Comparison of ENCODE assay signal across 8 cellular contexts in the genomic region with DNA sequence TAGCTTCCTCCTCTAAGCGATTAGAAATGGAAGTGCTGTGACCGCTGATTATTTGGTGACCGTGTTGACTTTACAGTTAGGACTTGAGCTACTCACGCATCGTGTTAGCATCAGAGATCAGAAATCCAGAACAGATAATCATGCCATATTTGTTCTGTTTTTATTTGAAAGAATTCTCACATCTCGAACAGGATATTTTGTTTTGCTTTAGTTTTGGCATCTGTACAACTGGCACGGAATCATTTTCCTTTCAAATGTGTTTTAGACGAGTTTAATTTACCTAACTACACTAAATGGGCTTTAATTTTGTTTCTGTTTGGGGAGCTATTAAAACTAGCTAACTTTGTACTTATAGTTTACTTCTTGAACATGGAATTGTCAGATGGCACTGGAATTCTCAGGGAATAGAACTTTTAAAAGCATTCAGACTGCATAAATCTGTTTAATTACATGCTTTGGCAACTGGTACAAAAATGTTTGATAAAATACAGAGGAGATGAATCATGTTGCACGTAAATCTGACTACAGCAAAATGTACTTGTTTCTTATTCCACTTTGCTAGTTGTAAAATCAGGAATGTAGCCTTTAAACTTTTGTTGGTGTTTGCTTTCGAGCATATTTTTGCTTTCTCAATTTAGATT. TPM values are rescaled to one million over a fixed set of nuclear protein-coding genes. Genes with fewer than 3 reads are reported as not detected.
DNase-seq lines count a peak whose midpoint lies in the region; ATAC-seq and TF ChIP-seq lines count a peak whose summit lies in the region.

No MANE protein-coding gene starts in this region.

- H3K36me3 ChIP-seq in ascending aorta (no peaks in the 10 kb centered on the region), tibial nerve (no peaks in the 10 kb centered on the region)

- DNase-seq in AG04450 (ENCODE audit: low read depth, low spot score) (no peak), HFF-Myc (ENCODE audit: extremely low read depth, low read depth) (no peak), ascending aorta (ENCODE audit: low spot score in 2 of 2) (no peak), tibial nerve (ENCODE audit: low spot score in 2 of 2) (no peak), putamen (ENCODE audit: low spot score) (no peak)

- 2 to 4% methylated on average over 10 of the region's 10 CpGs for WGBS in tibial nerve, 2 donors

- POLR2A ChIA-PET in AG04450 (lab: Yijun Ruan, JAX) = no interaction called here

- TF ChIP-seq EP300 in tibial nerve (IDR thresholded peaks at IDR 0.05) = no peak

- H3K9me3 ChIP-seq in AG04450 (ENCODE audit: control insufficient read depth, insufficient read depth, low read length) (no peaks in the 10 kb centered on the region; the same call in 1 of the 2 replicates), ascending aorta (no peaks in the 10 kb centered on the region), tibial nerve (no peaks in the 10 kb centered on the region)

- H3K27me3 ChIP-seq in AG04450 (ENCODE audit: control insufficient read depth, insufficient read depth, low read length) (no peaks in the 10 kb centered on the region), ascending aorta (no peaks in the 10 kb centered on the region), layer of hippocampus (ENCODE audit: control insufficient read depth, insufficient read depth, low read length) (no peaks in the 10 kb centered on the region), tibial nerve (no peaks in the 10 kb centered on the region)

- no peak for TF ChIP-seq POLR2A in tibial nerve (IDR thresholded peaks at IDR 0.05)

- CTCF ChIA-PET in AG04450 (lab: Charles Lee) = interaction anchor here (1.2 to 4.1 kb wide), 5 partner anchors 10 to 239 kb away, joined by 4 to 40 read pairs (median 8); no protein-coding TSS in a partner anchor

- H3K27ac ChIP-seq in AG04450 (ENCODE audit: low read depth, low read length) = peak overlapping the region; percentile 80
- peak overlapping the region; percentile 100 for H3K27ac ChIP-seq in ascending aorta
- H3K27ac ChIP-seq in layer of hippocampus (ENCODE audit: low read depth, low read length) = peak overlapping the region; percentile 97
- peak overlapping the region; percentile 94 to 98 (median 96) for H3K27ac ChIP-seq in tibial nerve

- ATAC-seq in HG03520 (IDR thresholded peaks at IDR 0.05; ENCODE audit: unreplicated experiment) (no peak), GM18870 (IDR thresholded peaks at IDR 0.05; ENCODE audit: unreplicated experiment) (no peak)

- intact Hi-C loops in ascending aorta (cut with DNase I) = loop anchor here (5.0 to 10.0 kb wide), 5 partner anchors 81 to 1144 kb away; partner anchors contain the start of genes DNAJC10 and NCKAP1

- H3K4me3 ChIP-seq in AG04450 (ENCODE audit: low read depth, low read length) = peak overlapping the region; percentile 89
- H3K4me3 ChIP-seq in HFF-Myc (replicated peaks; ENCODE audit: low read depth, low read length) = peak overlapping the region; percentile 94
- peak overlapping the region; percentile 94 to 99 for H3K4me3 ChIP-seq in ascending aorta
- H3K4me3 ChIP-seq in tibial nerve = peak overlapping the region; percentile 69 to 98 (median 90)

- peaks cover 0 to 38% of the 10 kb centered on the region in 2 donors for H3K4me1 ChIP-seq in ascending aorta
- peaks cover 0 to 55% (median 21%) of the 10 kb centered on the region in 4 donors for H3K4me1 ChIP-seq in tibial nerve

- TF ChIP-seq CTCF in AG04450 (IDR thresholded peaks at IDR 0.05; ENCODE audit: low read depth, low read length) = no peak
- no peak for TF ChIP-seq CTCF in HFF-Myc (IDR thresholded peaks at IDR 0.05; ENCODE audit: low read depth, low read length, missing control alignments)
- TF ChIP-seq CTCF in ascending aorta (IDR thresholded peaks at IDR 0.05) = no peak
- TF ChIP-seq CTCF in tibial nerve (IDR thresholded peaks at IDR 0.05) = no peak

RNA-seq across cellular contexts. Expression of gene ITPRID2, which starts 1.4 kb away (rescaled TPM):
- 101 and 110 TPM in 2 replicates for polyA plus RNA-seq in AG04450 (2011; rRNA removed)
- polyA minus RNA-seq in AG04450 (2011; rRNA and poly(A)+ RNA removed) = 136 and 202 TPM in 2 replicates
- total RNA-seq in ascending aorta (50.9 TPM), tibial nerve (100 to 1,000 TPM; 203 to 300 (median 245) TPM)
